ENCODE assay signal across 1 cellular context in the genomic region with DNA sequence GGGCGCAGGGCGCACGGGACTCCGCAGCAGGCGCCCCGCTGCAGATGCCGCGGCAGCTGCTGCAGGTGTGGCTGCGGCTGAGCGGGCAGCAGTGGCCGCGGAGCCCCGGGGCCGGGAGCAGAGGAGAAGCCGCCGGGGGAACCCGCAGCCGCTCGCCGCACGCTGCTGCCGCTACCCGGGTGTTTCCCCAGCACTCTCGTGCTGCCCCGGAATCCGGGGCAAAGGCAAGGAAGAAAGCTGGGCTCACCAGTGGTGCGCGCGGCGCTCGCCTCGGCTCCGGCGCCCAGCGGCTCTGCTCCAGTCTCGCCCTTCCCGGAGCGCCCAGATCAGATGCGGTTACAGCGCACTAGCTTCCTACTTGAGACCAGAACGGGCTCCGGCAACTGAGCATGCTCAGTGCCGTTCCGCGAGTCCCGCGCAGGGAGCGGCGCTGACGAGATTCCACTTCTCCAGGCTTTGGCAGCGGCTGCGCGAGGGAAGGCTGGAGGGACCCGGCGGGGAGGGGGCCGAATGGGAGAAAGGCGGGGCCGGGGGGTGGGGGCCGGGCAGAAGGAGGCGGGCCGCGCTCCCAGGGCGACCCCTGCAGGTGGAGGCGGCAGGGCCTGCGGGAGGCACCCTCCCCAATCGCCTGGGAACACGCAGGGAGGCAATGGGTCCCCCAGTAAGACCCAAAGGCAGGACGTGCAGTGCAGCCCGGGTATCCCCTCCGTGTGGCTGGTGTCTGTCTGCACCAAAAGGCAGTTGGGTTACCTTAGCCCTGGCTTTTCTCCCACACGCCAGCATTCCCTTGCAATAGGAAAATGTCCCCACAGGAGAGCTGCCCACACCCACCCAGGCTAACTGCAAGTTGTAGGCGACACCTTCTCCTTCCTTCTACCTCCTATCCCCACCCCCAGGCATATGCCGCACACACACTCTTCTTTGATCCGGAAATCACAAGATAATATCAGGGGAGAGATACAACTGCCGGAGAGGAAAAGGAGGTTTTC.
TF ChIP-seq lines count a peak whose summit lies in the region.

APBB2 (minus strand) TSS at position 385 of the 989 bp plus-strand sequence. CDS start 181,288 bp downstream, outside the sequence.

TF ChIP-seq in HCT116, 20 proteins besides CTCF, POLR2A, EP300 and RAD21 (continued from another document):
- TF ChIP-seq ZNF274 (IDR thresholded peaks at IDR 0.05; ENCODE audit: low read depth, low read length) (no peak), ATF3 (IDR thresholded peaks at IDR 0.05) (no peak), ZFX (IDR thresholded peaks at IDR 0.05) (peak; percentile 37; the same call in 1 of the 2 replicates), JUND (IDR thresholded peaks at IDR 0.05) (no peak), SP1 (IDR thresholded peaks at IDR 0.05; ENCODE audit: low read depth) (no peak), YY1 (IDR thresholded peaks at IDR 0.05; ENCODE audit: extremely low read depth, insufficient replicate concordance, low read depth, low read length) (peak; percentile 71)
- TF ChIP-seq, protein P1, sequence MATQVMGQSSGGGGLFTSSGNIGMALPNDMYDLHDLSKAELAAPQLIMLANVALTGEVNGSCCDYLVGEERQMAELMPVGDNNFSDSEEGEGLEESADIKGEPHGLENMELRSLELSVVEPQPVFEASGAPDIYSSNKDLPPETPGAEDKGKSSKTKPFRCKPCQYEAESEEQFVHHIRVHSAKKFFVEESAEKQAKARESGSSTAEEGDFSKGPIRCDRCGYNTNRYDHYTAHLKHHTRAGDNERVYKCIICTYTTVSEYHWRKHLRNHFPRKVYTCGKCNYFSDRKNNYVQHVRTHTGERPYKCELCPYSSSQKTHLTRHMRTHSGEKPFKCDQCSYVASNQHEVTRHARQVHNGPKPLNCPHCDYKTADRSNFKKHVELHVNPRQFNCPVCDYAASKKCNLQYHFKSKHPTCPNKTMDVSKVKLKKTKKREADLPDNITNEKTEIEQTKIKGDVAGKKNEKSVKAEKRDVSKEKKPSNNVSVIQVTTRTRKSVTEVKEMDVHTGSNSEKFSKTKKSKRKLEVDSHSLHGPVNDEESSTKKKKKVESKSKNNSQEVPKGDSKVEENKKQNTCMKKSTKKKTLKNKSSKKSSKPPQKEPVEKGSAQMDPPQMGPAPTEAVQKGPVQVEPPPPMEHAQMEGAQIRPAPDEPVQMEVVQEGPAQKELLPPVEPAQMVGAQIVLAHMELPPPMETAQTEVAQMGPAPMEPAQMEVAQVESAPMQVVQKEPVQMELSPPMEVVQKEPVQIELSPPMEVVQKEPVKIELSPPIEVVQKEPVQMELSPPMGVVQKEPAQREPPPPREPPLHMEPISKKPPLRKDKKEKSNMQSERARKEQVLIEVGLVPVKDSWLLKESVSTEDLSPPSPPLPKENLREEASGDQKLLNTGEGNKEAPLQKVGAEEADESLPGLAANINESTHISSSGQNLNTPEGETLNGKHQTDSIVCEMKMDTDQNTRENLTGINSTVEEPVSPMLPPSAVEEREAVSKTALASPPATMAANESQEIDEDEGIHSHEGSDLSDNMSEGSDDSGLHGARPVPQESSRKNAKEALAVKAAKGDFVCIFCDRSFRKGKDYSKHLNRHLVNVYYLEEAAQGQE (IDR thresholded peaks at IDR 0.05; ENCODE audit: low read depth) = no peak
